Comparison of ENCODE assay signal across 34 cellular contexts in the genomic region with DNA sequence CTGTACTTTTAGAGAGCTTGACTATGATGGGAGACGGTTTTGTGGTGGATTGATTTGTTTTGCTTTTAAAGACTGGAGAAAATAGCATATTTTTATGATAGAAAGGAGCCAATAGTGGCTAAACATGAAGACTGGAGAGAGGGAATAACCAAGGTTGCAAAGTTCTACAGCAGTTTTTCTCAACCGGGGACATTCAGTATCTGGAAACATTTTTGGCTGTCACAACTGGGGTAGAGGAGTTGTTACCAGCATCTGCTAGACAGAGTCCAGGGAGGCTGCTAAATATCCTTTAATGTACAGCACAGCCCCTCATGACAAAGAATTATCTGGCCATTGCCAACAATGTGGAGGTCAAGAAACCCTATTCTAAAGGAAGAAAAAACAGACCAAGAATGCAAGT.
"Had no signal": no experiment of that assay in that cellular context is flagged by ENCODE, and none has a peak within 500 bp of the region (broad histone marks: within the 10 kb centered on the region; RNA-seq: fewer than 3 reads in every experiment).

No MANE protein-coding gene starts in this region.

- H3K27me3 ChIP-seq: MG63 had no signal

- H3K36me3 ChIP-seq: MG63 had no signal

- H3K4me3 ChIP-seq: MG63 had no signal

- H3K9me3 ChIP-seq: MG63 had no signal

- DNase-seq: Karpas-422, Kasumi-1, KG1, MG63, MM.1S, MV-4-11, NCI-H1048, NCI-H1092, NCI-H1092 treated with DMSO at 0.1 percent for 48 hours, NCI-H1105, NCI-H1105 treated with DMSO at 0.1 percent for 48 hours, NCI-H1417, NCI-H1417 treated with DMSO at 0.1 percent for 48 hours, NCI-H1436, NCI-H1436 treated with DMSO at 0.1 percent for 48 hours, NCI-H146, NCI-H1694, NCI-H1694 treated with DMSO at 0.1 percent for 48 hours, NCI-H187, NCI-H187 treated with DMSO at 0.1 percent for 48 hours, NCI-H1930, NCI-H2029, NCI-H2029 treated with DMSO at 0.1 percent for 48 hours, NCI-H2081, NCI-H2081 treated with DMSO at 0.1 percent for 48 hours, NCI-H2107, NCI-H2171, NCI-H2171 treated with DMSO at 0.1 percent for 48 hours, NCI-H2227 treated with DMSO at 0.1 percent for 48 hours, NCI-H226, NCI-H345, NCI-H446, NCI-H446 treated with DMSO at 0.1 percent for 48 hours had no signal

- H3K27ac ChIP-seq: KMS-11 had no signal
